In the genomic region with DNA sequence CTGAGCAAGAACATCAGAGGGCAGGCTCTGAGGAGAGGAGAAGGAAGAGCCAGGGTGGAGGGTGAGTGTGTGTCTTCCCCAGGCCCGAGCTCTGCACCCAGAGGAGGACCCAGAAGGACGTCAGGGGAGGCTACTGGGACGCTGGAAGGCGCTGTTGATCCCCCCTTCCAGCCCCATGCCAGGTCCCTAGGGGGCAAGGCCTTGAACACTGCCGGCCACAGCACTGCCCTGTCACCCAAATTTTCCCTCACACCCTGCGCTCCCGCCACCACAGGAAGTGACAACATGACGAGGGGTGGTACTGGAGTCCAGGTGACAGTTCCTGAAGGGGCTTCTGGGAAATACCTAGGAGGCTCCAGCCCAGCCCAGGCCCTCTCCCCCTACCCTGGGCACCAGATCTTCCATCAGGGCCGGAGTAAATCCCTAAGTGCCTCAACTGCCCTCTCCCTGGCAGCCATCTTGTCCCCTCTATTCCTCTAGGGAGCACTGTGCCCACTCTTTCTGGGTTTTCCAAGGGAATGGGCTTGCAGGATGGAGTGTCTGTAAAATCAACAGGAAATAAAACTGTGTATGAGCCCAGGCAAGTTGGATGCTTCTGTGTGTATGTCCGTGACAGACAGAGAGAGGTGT, we compare ENCODE assay signal across 12 cellular contexts. TPM values are rescaled to one million over a fixed set of nuclear protein-coding genes. Genes with fewer than 3 reads are reported as not detected.
A peak's percentile ranks its signal among the peaks of the same experiment; 100 is the strongest.
DNase-seq lines count a peak whose midpoint lies in the region; ATAC-seq and TF ChIP-seq lines count a peak whose summit lies in the region.
"Had no signal": no experiment of that assay in that cellular context is flagged by ENCODE, and none has a peak within 500 bp of the region (broad histone marks: within the 10 kb centered on the region; RNA-seq: fewer than 3 reads in every experiment).

No MANE protein-coding gene starts in this region.

- H3K4me3 ChIP-seq in epithelial cell of proximal tubule (ENCODE audit: low read depth, low read length) (peak overlapping the region; percentile 42), thoracic aorta (no peak overlapping the region)
- H3K4me3 ChIP-seq: ovary had no signal

- H3K9me3 ChIP-seq in thoracic aorta: no peaks in the 10 kb centered on the region
- H3K9me3 ChIP-seq: ovary had no signal

- TF ChIP-seq CTCF in epithelial cell of proximal tubule (conservative IDR thresholded peaks at IDR 0.05; ENCODE audit: low read depth, low read length) (no peak), thoracic aorta (IDR thresholded peaks at IDR 0.05) (no peak)

- peak overlapping the region; percentile 82 for H3K4me3 Mint-ChIP-seq in activated CD8-positive, alpha-beta memory T cell treated with anti-CD3 and anti-CD28 coated beads, Interleukin-2, amount 10 ng/mL, durations not matched to agents 7 days and 5 days
- peak overlapping the region; percentile 41 for H3K4me3 Mint-ChIP-seq in activated CD4-positive, alpha-beta memory T cell treated with anti-CD3 and anti-CD28 coated beads for 36 hours

- no peaks in the 10 kb centered on the region for H3K27me3 ChIP-seq in thoracic aorta (replicated peaks; ENCODE audit: insufficient read depth)
- H3K27me3 ChIP-seq: ovary had no signal

- peaks cover 48 to 72% of the 10 kb centered on the region in 2 donors for H3K4me1 ChIP-seq in thoracic aorta (ENCODE audit: control insufficient read depth in 1 of 2, low read depth in 2 of 2)

- DNase-seq in activated CD8-positive, alpha-beta memory T cell treated with anti-CD3 and anti-CD28 coated beads, Interleukin-2, amount 10 ng/mL, durations not matched to agents 7 days and 5 days: no peak
- no peak for DNase-seq in activated CD8-positive, alpha-beta memory T cell treated with anti-CD3 and anti-CD28 coated beads, Interleukin-2, amount 50 U/mL, for 48 hours
- no peak for DNase-seq in activated CD4-positive, alpha-beta memory T cell treated with anti-CD3 and anti-CD28 coated beads for 36 hours
- DNase-seq in epithelial cell of proximal tubule (ENCODE audit: low read depth) (no peak), thoracic aorta (ENCODE audit: low spot score) (no peak), NCI-H1092 treated with DMSO at 0.1 percent for 48 hours (lab: John Stamatoyannopoulos, UW) (no peak)
- DNase-seq: ACHN, islet precursor cell, NCI-H1105 had no signal

- H3K27ac Mint-ChIP-seq in activated CD8-positive, alpha-beta memory T cell treated with anti-CD3 and anti-CD28 coated beads, Interleukin-2, amount 10 ng/mL, durations not matched to agents 7 days and 5 days: peak overlapping the region; percentile 76
- no peak overlapping the region for H3K27ac Mint-ChIP-seq in activated CD4-positive, alpha-beta memory T cell treated with anti-CD3 and anti-CD28 coated beads for 36 hours

- peaks cover 35% of the 10 kb centered on the region for H3K27me3 Mint-ChIP-seq in activated CD8-positive, alpha-beta memory T cell treated with anti-CD3 and anti-CD28 coated beads, Interleukin-2, amount 10 ng/mL, durations not matched to agents 7 days and 5 days
- H3K27me3 Mint-ChIP-seq in activated CD4-positive, alpha-beta memory T cell treated with anti-CD3 and anti-CD28 coated beads for 36 hours: peaks cover 36% of the 10 kb centered on the region

- CTCF ChIA-PET in activated CD8-positive, alpha-beta memory T cell treated with anti-CD3 and anti-CD28 coated beads, Interleukin-2, amount 10 ng/mL, durations not matched to agents 7 days and 5 days (lab: Charles Lee): interaction anchor here (0.7 to 12.6 kb wide), 31 partner anchors 9 to 273 kb away, joined by 3 to 340 read pairs (median 3); a partner anchor contains a TSS
- CTCF ChIA-PET in activated CD4-positive, alpha-beta memory T cell treated with anti-CD3 and anti-CD28 coated beads for 36 hours (lab: Charles Lee): interaction anchor here (0.8 to 8.7 kb wide), 25 partner anchors 10 to 273 kb away, joined by 3 to 209 read pairs (median 6); a partner anchor contains a TSS

- ATAC-seq in activated CD8-positive, alpha-beta memory T cell treated with anti-CD3 and anti-CD28 coated beads, Interleukin-2, amount 10 ng/mL, durations not matched to agents 7 days and 5 days: no peak
- ATAC-seq in thoracic aorta (ENCODE audit: insufficient number of reproducible peaks, low FRiP score, low read depth) (no peak), GM21526 (IDR thresholded peaks at IDR 0.05; ENCODE audit: low FRiP score, unreplicated experiment) (no peak), GM19035 (IDR thresholded peaks at IDR 0.05; ENCODE audit: unreplicated experiment) (no peak)

- no peaks in the 10 kb centered on the region for H3K36me3 Mint-ChIP-seq in activated CD8-positive, alpha-beta memory T cell treated with anti-CD3 and anti-CD28 coated beads, Interleukin-2, amount 10 ng/mL, durations not matched to agents 7 days and 5 days
- H3K36me3 Mint-ChIP-seq in activated CD4-positive, alpha-beta memory T cell treated with anti-CD3 and anti-CD28 coated beads for 36 hours: no peaks in the 10 kb centered on the region

- no peaks in the 10 kb centered on the region for H3K36me3 ChIP-seq in thoracic aorta
- H3K36me3 ChIP-seq: ovary had no signal

- no peaks in the 10 kb centered on the region for H3K9me3 Mint-ChIP-seq in activated CD8-positive, alpha-beta memory T cell treated with anti-CD3 and anti-CD28 coated beads, Interleukin-2, amount 10 ng/mL, durations not matched to agents 7 days and 5 days (ENCODE audit: low read depth)
- H3K9me3 Mint-ChIP-seq in activated CD4-positive, alpha-beta memory T cell treated with anti-CD3 and anti-CD28 coated beads for 36 hours: no peaks in the 10 kb centered on the region

- peaks cover 61% of the 10 kb centered on the region for H3K4me1 Mint-ChIP-seq in activated CD8-positive, alpha-beta memory T cell treated with anti-CD3 and anti-CD28 coated beads, Interleukin-2, amount 10 ng/mL, durations not matched to agents 7 days and 5 days
- peaks cover 37% of the 10 kb centered on the region for H3K4me1 Mint-ChIP-seq in activated CD4-positive, alpha-beta memory T cell treated with anti-CD3 and anti-CD28 coated beads for 36 hours (ENCODE audit: low read depth)

- intact Hi-C loops in activated CD4-positive, alpha-beta memory T cell treated with anti-CD3 and anti-CD28 coated beads for 36 hours (cut with micrococcal nuclease): no loop called here

- POLR2A ChIA-PET in activated CD4-positive, alpha-beta memory T cell treated with anti-CD3 and anti-CD28 coated beads for 36 hours (lab: Charles Lee): no interaction called here

- peak overlapping the region; percentile 17 to 65 for H3K27ac ChIP-seq in thoracic aorta
- H3K27ac ChIP-seq: ovary had no signal

RNA-seq across cellular contexts. Expression of a gene that starts 17.1 kb away (rescaled TPM):
- under 1 TPM in 1 of 2 experiments, not detected in 1; 0.07 TPM for total RNA-seq in activated CD8-positive, alpha-beta memory T cell treated with anti-CD3 and anti-CD28 coated beads, Interleukin-2, amount 10 ng/mL, durations not matched to agents 7 days and 5 days
- not detected for total RNA-seq in activated CD4-positive, alpha-beta memory T cell treated with anti-CD3 and anti-CD28 coated beads for 36 hours
- total RNA-seq in epithelial cell of proximal tubule (not detected in 2 replicates), thoracic aorta (under 1 TPM; 0.54 to 0.99 TPM)

RNA-seq across cellular contexts. Expression of a gene that starts 18.1 kb away (rescaled TPM):
- total RNA-seq in activated CD8-positive, alpha-beta memory T cell treated with anti-CD3 and anti-CD28 coated beads, Interleukin-2, amount 10 ng/mL, durations not matched to agents 7 days and 5 days: not detected
- total RNA-seq in activated CD4-positive, alpha-beta memory T cell treated with anti-CD3 and anti-CD28 coated beads for 36 hours: under 1 TPM in 1 of 2 experiments, not detected in 1; 0.07 TPM
- 11.6 and 70.2 TPM in 2 replicates for total RNA-seq in epithelial cell of proximal tubule
- total RNA-seq in thoracic aorta: 10 to 100 TPM; 30.6 to 30.9 TPM

RNA-seq across cellular contexts. Expression of a gene that starts 39.8 kb away (rescaled TPM):
- not detected for total RNA-seq in activated CD8-positive, alpha-beta memory T cell treated with anti-CD3 and anti-CD28 coated beads, Interleukin-2, amount 10 ng/mL, durations not matched to agents 7 days and 5 days
- under 1 TPM; 0.21 to 0.34 TPM for total RNA-seq in activated CD4-positive, alpha-beta memory T cell treated with anti-CD3 and anti-CD28 coated beads for 36 hours
- total RNA-seq in epithelial cell of proximal tubule (not detected in 2 replicates), thoracic aorta (1 to 10 TPM in 1 of 2 donors, not detected in 1; 1.2 TPM)

RNA-seq across cellular contexts. Expression of a gene that starts 46.3 kb away (rescaled TPM):
- total RNA-seq in activated CD8-positive, alpha-beta memory T cell treated with anti-CD3 and anti-CD28 coated beads, Interleukin-2, amount 10 ng/mL, durations not matched to agents 7 days and 5 days: 1 to 10 TPM; 1.4 to 1.9 TPM
- total RNA-seq in activated CD4-positive, alpha-beta memory T cell treated with anti-CD3 and anti-CD28 coated beads for 36 hours: 1 to 10 TPM; 1.1 to 2.3 TPM
- total RNA-seq in epithelial cell of proximal tubule (12.2 and 77.1 TPM in 2 replicates), thoracic aorta (1 to 10 TPM; 1.3 to 7.0 TPM)

RNA-seq across cellular contexts. Expression of a gene that starts 57.8 kb away (rescaled TPM):
- 10 to 100 TPM; 40.5 to 50.9 TPM for total RNA-seq in activated CD8-positive, alpha-beta memory T cell treated with anti-CD3 and anti-CD28 coated beads, Interleukin-2, amount 10 ng/mL, durations not matched to agents 7 days and 5 days
- total RNA-seq in activated CD4-positive, alpha-beta memory T cell treated with anti-CD3 and anti-CD28 coated beads for 36 hours: 10 to 100 TPM; 40.2 to 43.2 TPM
- total RNA-seq in epithelial cell of proximal tubule (15.9 and 22.9 TPM in 2 replicates), thoracic aorta (10 to 100 TPM in 1 of 2 donors, 1 to 10 TPM in 1; 8.1 to 69.3 TPM)

Comparison
In these comparisons a context has a peak if more than half of its experiments do, and no peak if none do; other contexts are left out.
1. RNA of a gene that starts 18.1 kb away (total RNA-seq): 11.6 to 70.2 TPM in epithelial cell of proximal tubule and 30.6 to 30.9 TPM in thoracic aorta; 0.07 TPM in activated CD4-positive, alpha-beta memory T cell treated with anti-CD3 and anti-CD28 coated beads for 36 hours and not detected in activated CD8-positive, alpha-beta memory T cell treated with anti-CD3 and anti-CD28 coated beads, Interleukin-2, amount 10 ng/mL, durations not matched to agents 7 days and 5 days; every median in the first group is over 10 times any median in the second.